In the genomic region with DNA sequence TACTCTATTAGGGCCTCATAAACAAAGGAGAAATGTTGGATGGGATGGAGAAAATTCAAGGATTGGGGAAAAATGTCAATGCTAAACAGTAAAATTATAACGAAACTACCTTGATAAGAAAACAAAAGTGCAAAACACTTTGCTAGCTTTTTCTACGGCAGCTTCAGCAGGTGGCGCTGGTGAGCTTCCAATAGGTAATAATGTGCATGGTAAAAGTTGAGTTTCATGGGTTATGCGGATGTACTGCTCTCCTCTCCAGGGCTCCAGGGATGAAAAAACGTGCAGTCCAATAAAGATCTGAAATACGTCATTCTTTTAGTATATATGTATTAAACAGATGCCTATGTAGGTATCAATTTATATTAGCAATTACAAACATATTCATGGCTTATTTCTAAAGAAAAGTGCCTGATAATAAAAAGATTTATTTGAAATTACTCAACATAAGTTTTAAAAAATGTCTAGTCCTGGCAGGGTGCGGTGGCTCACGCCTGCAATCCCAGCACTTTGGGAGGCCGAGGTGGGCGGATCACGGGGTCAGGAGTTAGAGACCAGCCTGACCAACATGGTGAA, we compare ENCODE assay signal across 8 cellular contexts.
DNase-seq lines count a peak whose midpoint lies in the region; FAIRE-seq and TF ChIP-seq lines count a peak whose summit lies in the region.

No MANE protein-coding gene starts in this region.

- intact Hi-C loops in MCF 10A (cut with micrococcal nuclease), result loop anchor here (1.0 to 2.0 kb wide), 4 partner anchors 137 to 1497 kb away; no protein-coding TSS in a partner anchor
- intact Hi-C loops in breast epithelium (cut with DNase I; ENCODE audit: low total_unique reads), result no loop called here
- intact Hi-C loops in transverse colon (cut with DNase I; ENCODE audit: low total_unique reads), result no loop called here

- no peak overlapping the region for H3K4ac ChIP-seq in H1 (replicated peaks; ENCODE audit: insufficient read length, low read depth, low read length)

- no peak for TF ChIP-seq POLR2A in breast epithelium (IDR thresholded peaks at IDR 0.05)
- no peak for TF ChIP-seq POLR2A in H1 (IDR thresholded peaks at IDR 0.05; ENCODE audit: control extremely low read depth in 1 of 2, low read depth in 2 of 2, low read length in 2 of 2)
- no peak for TF ChIP-seq POLR2A in transverse colon (IDR thresholded peaks at IDR 0.05)

- H3K79me1 ChIP-seq in H1 (ENCODE audit: low read depth, low read length), result no peaks in the 10 kb centered on the region

- H2BK5ac ChIP-seq in H1 (ENCODE audit: low read depth, low read length), result no peak overlapping the region

- H3K27me3 Mint-ChIP-seq in MCF 10A (ENCODE audit: insufficient read depth, unreplicated experiment), result no peaks in the 10 kb centered on the region

- H3K4me3 ChIP-seq in breast epithelium (no peak overlapping the region), HAP-1 (no peak overlapping the region), MM.1S (ENCODE audit: low read length) (no peak overlapping the region), SK-N-SH (ENCODE audit: low read depth in 2 of 2, low read length in 1 of 2) (peak overlapping the region; percentile 24 to 53; a peak in 2 of 4 replicates), H1 (ENCODE audit: extremely low read depth in 1 of 4, insufficient read depth in 2 of 4, low read depth in 3 of 4, low read length in 4 of 4) (no peak overlapping the region), transverse colon (no peak overlapping the region)

- no peak overlapping the region for H4K5ac ChIP-seq in H1 (ENCODE audit: insufficient read length, low read depth, low read length)

- no peaks in the 10 kb centered on the region for H3K9me3 Mint-ChIP-seq in MCF 10A (ENCODE audit: unreplicated experiment)

- no TSS peak for BruUV-seq in MCF 10A (replicated peaks; lab: Mats Ljungman, UMichigan)

- no peak overlapping the region for H3K56ac ChIP-seq in H1 (replicated peaks; ENCODE audit: insufficient read length, low read depth, low read length)

- no peak overlapping the region for H2BK120ac ChIP-seq in H1 (replicated peaks; ENCODE audit: low read depth, low read length)

- no peak overlapping the region for H2BK20ac ChIP-seq in H1 (ENCODE audit: low read length)

- CTCF ChIA-PET in MCF 10A (lab: Yijun Ruan, JAX), result interaction anchor here (0.5 to 3.2 kb wide), 33 partner anchors 8 to 1550 kb away, joined by 3 to 25 read pairs (median 3); no protein-coding TSS in a partner anchor
- CTCF ChIA-PET in SK-N-SH (lab: Yijun Ruan, JAX), result interaction anchor here (0.6 to 1.7 kb wide), 18 partner anchors 9 to 1500 kb away, joined by 3 to 16 read pairs (median 4); no protein-coding TSS in a partner anchor
- CTCF ChIA-PET in H1 (lab: Charles Lee; ENCODE audit: partially characterized antibody), result interaction anchor here (0.6 to 2.1 kb wide), 12 partner anchors 9 to 1451 kb away, joined by 3 to 9 read pairs (median 3); no protein-coding TSS in a partner anchor

- TF ChIP-seq RAD21 in SK-N-SH (IDR thresholded peaks at IDR 0.05; ENCODE audit: low read length) (peak; percentile 82), H1 (IDR thresholded peaks at IDR 0.05 in 1 of 2, conservative IDR thresholded peaks at IDR 0.05 in 1 of 2; ENCODE audit: low read depth in 2 of 2, low read length in 2 of 2) (peak; percentile 91 to 92)

- H3K36me3 ChIP-seq in breast epithelium (no peaks in the 10 kb centered on the region), HAP-1 (replicated peaks) (no peaks in the 10 kb centered on the region), MM.1S (replicated peaks; ENCODE audit: insufficient read depth, low read length) (no peaks in the 10 kb centered on the region), SK-N-SH (replicated peaks in 1 of 2; ENCODE audit: control insufficient read depth in 1 of 2, insufficient read depth in 2 of 2, low read length in 1 of 2) (no peaks in the 10 kb centered on the region), H1 (ENCODE audit: control insufficient read depth in 2 of 4, insufficient read depth in 4 of 4, low read length in 3 of 4) (no peaks in the 10 kb centered on the region), transverse colon (no peaks in the 10 kb centered on the region)

- no peak overlapping the region for H3K14ac ChIP-seq in H1 (ENCODE audit: insufficient read length)

- H4K8ac ChIP-seq in H1 (ENCODE audit: extremely low read depth, insufficient read depth, low read length), result no peak overlapping the region

- peak; percentile 65 for FAIRE-seq in H1 (lab: Jason Lieb, UNC)

- POLR2A ChIA-PET in MCF 10A (lab: Yijun Ruan, JAX), result interaction anchor here (1.0 kb wide), 1 partner anchor 339 kb away, joined by 3 read pairs; no protein-coding TSS in a partner anchor
- POLR2A ChIA-PET in SK-N-SH (lab: Yijun Ruan, JAX), result no interaction called here
- POLR2A ChIA-PET in H1 (lab: Charles Lee; ENCODE audit: partially characterized antibody), result interaction anchor here (0.7 kb wide), 1 partner anchor 874 kb away, joined by 3 read pairs; no protein-coding TSS in a partner anchor

- H2BK15ac ChIP-seq in H1 (ENCODE audit: low read length), result no peak overlapping the region

- H3K4me2 ChIP-seq in MM.1S (ENCODE audit: low read depth, low read length) (peak overlapping the region; percentile 29; the same call in 1 of the 2 replicates), SK-N-SH (0 out of 2 replicates have a peak overlapping the region, but pooled peaks have one; percentile 25), H1 (ENCODE audit: insufficient read depth in 1 of 2, low read depth in 2 of 2, low read length in 2 of 2) (no peak overlapping the region)

- TF ChIP-seq EP300 in SK-N-SH (IDR thresholded peaks at IDR 0.05; ENCODE audit: borderline replicate concordance in 1 of 2, low read depth in 1 of 2, low read length in 1 of 2) (no peak), H1 (IDR thresholded peaks at IDR 0.05; ENCODE audit: borderline replicate concordance in 1 of 2, low read depth in 2 of 2, low read length in 2 of 2) (no peak), transverse colon (IDR thresholded peaks at IDR 0.05; ENCODE audit: low read depth) (no peak)

- no peaks in the 10 kb centered on the region for H3F3A ChIP-seq in MM.1S (ENCODE audit: insufficient read depth, low read length)
- no peaks in the 10 kb centered on the region for H3F3A ChIP-seq in SK-N-SH (replicated peaks; ENCODE audit: insufficient read depth)

- peak overlapping the region; percentile 60; the same call in 1 of the 2 replicates for H2AFZ ChIP-seq in MM.1S (ENCODE audit: low read length)
- H2AFZ ChIP-seq in SK-N-SH (ENCODE audit: low read depth), result peak overlapping the region; percentile 73; the same call in 1 of the 2 replicates
- no peak overlapping the region for H2AFZ ChIP-seq in H1 (ENCODE audit: low read length)

- H3K9me3 ChIP-seq in breast epithelium (no peaks in the 10 kb centered on the region), HAP-1 (no peaks in the 10 kb centered on the region), MM.1S (replicated peaks; ENCODE audit: insufficient read depth, low read length) (no peaks in the 10 kb centered on the region), SK-N-SH (no peaks in the 10 kb centered on the region), H1 (ENCODE audit: insufficient read depth in 2 of 2, low read depth in 1 of 2, low read length in 1 of 2) (no peaks in the 10 kb centered on the region), transverse colon (no peaks in the 10 kb centered on the region)

- H4K91ac ChIP-seq in H1 (replicated peaks; ENCODE audit: insufficient read length, low read length), result no peak overlapping the region

- DNase-seq in MCF 10A (ENCODE audit: unreplicated experiment) (peak; percentile 78), breast epithelium (ENCODE audit: low spot score in 2 of 2) (no peak), HAP-1 (ENCODE audit: low spot score in 2 of 2) (peak; percentile 61 to 82), MM.1S (peak; percentile 80), SK-N-SH (peak; percentile 34), H1 (ENCODE audit: low read depth in 1 of 2, low spot score in 2 of 2) (peak in 1 of 2 experiments; percentile 80), middle frontal gyrus (ENCODE audit: extremely low spot score, low spot score) (peak; percentile 34), transverse colon (peak; percentile 31)

- no peaks in the 10 kb centered on the region for H4K20me1 ChIP-seq in MM.1S (ENCODE audit: insufficient read depth, low read length)
- no peaks in the 10 kb centered on the region for H4K20me1 ChIP-seq in SK-N-SH (ENCODE audit: insufficient read depth)
- no peaks in the 10 kb centered on the region for H4K20me1 ChIP-seq in H1 (replicated peaks in 1 of 2; ENCODE audit: control insufficient read depth in 1 of 2, insufficient read depth in 2 of 2, low read length in 2 of 2)

- H3K79me2 ChIP-seq in MM.1S (ENCODE audit: low read length) (no peaks in the 10 kb centered on the region), SK-N-SH (ENCODE audit: insufficient read depth) (no peaks in the 10 kb centered on the region), H1 (ENCODE audit: control insufficient read depth in 1 of 2, insufficient read depth in 2 of 2, low read length in 2 of 2) (no peaks in the 10 kb centered on the region)

- H3K27me3 ChIP-seq in breast epithelium, result no peaks in the 10 kb centered on the region
- H3K27me3 ChIP-seq in HAP-1 (ENCODE audit: low read depth), result no peaks in the 10 kb centered on the region
- H3K27me3 ChIP-seq in MM.1S (replicated peaks; ENCODE audit: insufficient read depth, low read length), result no peaks in the 10 kb centered on the region
- H3K27me3 ChIP-seq in SK-N-SH (ENCODE audit: insufficient read depth), result no peaks in the 10 kb centered on the region
- peaks cover 0 to 2% (median 0%) of the 10 kb centered on the region in 4 experiments; a peak in 1 of 7 replicates for H3K27me3 ChIP-seq in H1 (replicated peaks in 1 of 4; ENCODE audit: control insufficient read depth in 3 of 4, extremely low read depth in 1 of 4, insufficient read depth in 3 of 4, low read length in 3 of 4)
- H3K27me3 ChIP-seq in transverse colon, result no peaks in the 10 kb centered on the region

- H3K27ac ChIP-seq in breast epithelium (no peak overlapping the region), MM.1S (ENCODE audit: low read length) (no peak overlapping the region), SK-N-SH (ENCODE audit: low read depth in 2 of 2, low read length in 1 of 2) (no peak overlapping the region), H1 (ENCODE audit: low read depth, low read length) (no peak overlapping the region), transverse colon (no peak overlapping the region)

- no peaks in the 10 kb centered on the region for H3K9me2 ChIP-seq in MM.1S (replicated peaks; ENCODE audit: insufficient read depth, low read length)
- H3K9me2 ChIP-seq in SK-N-SH, result no peaks in the 10 kb centered on the region

- in situ Hi-C loops in HAP-1 (cut with MboI; ENCODE audit: low sequenced_read_pairs), result no loop called here
- in situ Hi-C loops in transverse colon (cut with MboI; ENCODE audit: low pct_ligation_motif_present in 1 of 4, low pct_unique_long_range_greater_than_20kb in 1 of 4, low sequenced_read_pairs in 3 of 4), result loop anchor here in 1 of 4 donors (25.0 kb wide), 1 partner anchor 1480 kb away; no protein-coding TSS in a partner anchor

- H3K27ac Mint-ChIP-seq in MCF 10A (ENCODE audit: low read depth, unreplicated experiment), result peak overlapping the region; percentile 76

- H3K4me1 ChIP-seq in breast epithelium (no peaks in the 10 kb centered on the region), HAP-1 (no peaks in the 10 kb centered on the region), MM.1S (ENCODE audit: low read length) (no peaks in the 10 kb centered on the region), SK-N-SH (ENCODE audit: control insufficient read depth in 1 of 2, insufficient read depth in 2 of 2, low read depth in 1 of 2, low read length in 1 of 2) (no peaks in the 10 kb centered on the region), H1 (replicated peaks in 1 of 4; ENCODE audit: control insufficient read depth in 3 of 4, insufficient read depth in 4 of 4, low read length in 3 of 4) (peaks cover 0 to 7% (median 0%) of the 10 kb centered on the region in 4 experiments; a peak in 2 of 7 replicates), transverse colon (peaks cover 0 to 4% (median 0%) of the 10 kb centered on the region in 4 donors)

- H3K36me3 Mint-ChIP-seq in MCF 10A (ENCODE audit: insufficient read depth, unreplicated experiment), result no peaks in the 10 kb centered on the region

- H3K18ac ChIP-seq in H1 (ENCODE audit: extremely low read depth, low read length), result no peak overlapping the region; the same call in 1 of the 2 replicates

- H2AK5ac ChIP-seq in H1 (ENCODE audit: low read depth, low read length), result no peak overlapping the region

- no peak overlapping the region for H3K23ac ChIP-seq in H1 (ENCODE audit: insufficient read length)

- H3K4me1 Mint-ChIP-seq in MCF 10A (ENCODE audit: insufficient read depth, unreplicated experiment), result no peaks in the 10 kb centered on the region

- no peak overlapping the region for H3K4me3 Mint-ChIP-seq in MCF 10A (ENCODE audit: unreplicated experiment)

- H3K9ac ChIP-seq in MM.1S (ENCODE audit: low read length) (no peak overlapping the region), SK-N-SH (no peak overlapping the region), H1 (replicated peaks in 1 of 4; ENCODE audit: extremely low read depth in 1 of 4, low read depth in 3 of 4, low read length in 3 of 4) (no peak overlapping the region)

- no peak overlapping the region for H2BK12ac ChIP-seq in H1 (ENCODE audit: low read depth, low read length)

- H3K23me2 ChIP-seq in H1 (ENCODE audit: low read depth, low read length), result no peaks in the 10 kb centered on the region; the same call in 1 of the 2 replicates

- WGBS in SK-N-SH (ENCODE audit: low lambda C conversion rate), result 11% methylated on average over 11 of the region's 11 CpGs
- WGBS in H1 (ENCODE audit: extremely low coverage in 1 of 2, insufficient coverage in 1 of 2, insufficient read length in 1 of 2, insufficient replicate concordance in 2 of 2, low coverage in 1 of 2, low lambda C conversion rate in 2 of 2, missing lambda C conversion rate in 1 of 2), 2 experiments, result 54% methylated on average over 11 of the region's 11 CpGs; no CpG with 5 or more reads in 1 of the 2 experiments
- 6 to 40% methylated on average over 5 to 11 of the region's 11 CpGs for WGBS in transverse colon (ENCODE audit: low coverage in 1 of 2), 2 donors

- TF ChIP-seq CTCF in MCF 10A (IDR thresholded peaks at IDR 0.05; ENCODE audit: unreplicated experiment) (peak; percentile 81), breast epithelium (IDR thresholded peaks at IDR 0.05) (no peak), MM.1S (IDR thresholded peaks at IDR 0.05; ENCODE audit: low read length) (peak; percentile 87), SK-N-SH (IDR thresholded peaks at IDR 0.05) (peak; percentile 98), H1 (IDR thresholded peaks at IDR 0.05; ENCODE audit: control extremely low read depth in 1 of 3, insufficient read depth in 1 of 3, low read depth in 1 of 3, low read length in 3 of 3) (peak in 2 of 3 experiments; percentile 66 to 77; a peak in 3 of 4 replicates), transverse colon (IDR thresholded peaks at IDR 0.05) (peak in 3 of 5 experiments; percentile 46 to 56 (median 52))

Comparison
In these comparisons a context has a peak if more than half of its experiments do, and no peak if none do; other contexts are left out.
1. DNase-seq: peak in MCF 10A (single experiment), HAP-1 (2 of 2), MM.1S (single experiment), SK-N-SH (single experiment), middle frontal gyrus (single experiment) and transverse colon (single experiment); none in breast epithelium (0 of 2).
2. CTCF ChIP-seq: peak in MCF 10A (single experiment), MM.1S (single experiment), SK-N-SH (single experiment), H1 (2 of 3) and transverse colon (3 of 5); none in breast epithelium (0 of 3).
3. H3K4me3 ChIP-seq: peak in SK-N-SH (2 of 2); none in breast epithelium (0 of 3), HAP-1 (single experiment), MM.1S (single experiment), H1 (0 of 4) and transverse colon (0 of 4).
4. H3K4me2 ChIP-seq: peak in MM.1S (single experiment) and SK-N-SH (single experiment); none in H1 (0 of 2).